6 cellular contexts compared by ENCODE assay signal in genomic region chr7:158289231-158289630, GRCh38.
"Had no signal": no experiment of that assay in that cellular context is flagged by ENCODE, and none has a peak within 500 bp of the region (broad histone marks: within the 10 kb centered on the region; RNA-seq: fewer than 3 reads in every experiment).

No MANE protein-coding gene starts in this region.

- H3K4me2 ChIP-seq: KMS-11 had no signal

- FAIRE-seq: HTR-8/SVneo had no signal

- H3K9ac ChIP-seq: KMS-11 had no signal

- H3K27ac ChIP-seq: HL-60, KMS-11 had no signal

- DNase-seq: IMR-90, KBM-7, KG1 had no signal
